24 cellular contexts compared by ENCODE assay signal in the genomic region with DNA sequence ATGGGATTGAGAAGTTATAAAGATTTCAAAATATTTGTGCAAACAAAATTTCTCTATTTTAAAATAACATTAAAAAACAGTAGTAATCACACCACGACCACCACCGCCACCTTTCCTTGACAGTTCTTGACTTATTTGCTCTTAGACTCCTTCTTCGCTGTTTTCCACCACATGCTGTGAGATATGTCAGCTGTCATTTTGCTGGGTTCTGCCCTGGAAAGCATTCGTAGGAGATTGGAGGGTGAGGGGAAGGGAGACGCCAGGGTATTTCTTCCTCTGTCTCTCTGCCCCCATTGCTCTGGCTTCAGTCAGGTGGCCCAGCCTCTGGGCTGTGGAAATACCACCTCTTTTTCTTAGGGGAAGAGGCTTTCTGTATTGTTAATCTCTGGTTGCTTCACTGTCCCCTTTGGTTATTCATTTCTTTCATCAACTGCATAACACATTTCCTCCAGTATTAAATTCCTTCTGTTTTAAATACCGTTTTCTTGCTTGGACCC.
DNase-seq lines count a peak whose midpoint lies in the region; FAIRE-seq and TF ChIP-seq lines count a peak whose summit lies in the region.
"Had no signal": no experiment of that assay in that cellular context is flagged by ENCODE, and none has a peak within 500 bp of the region (broad histone marks: within the 10 kb centered on the region; RNA-seq: fewer than 3 reads in every experiment).

No MANE protein-coding gene starts in this region.

- DNase-seq in H7 = peak; percentile 5
- no peak for DNase-seq in H1 (ENCODE audit: low read depth in 1 of 2, low spot score in 2 of 2)
- no peak for DNase-seq in neural progenitor cell (ENCODE audit: low spot score)
- DNase-seq in retina = peak; percentile 30
- DNase-seq in UCSD-AML1 (lab: John Stamatoyannopoulos, UW; ENCODE audit: unreplicated experiment) = no peak
- DNase-seq in GF-D8 (lab: John Stamatoyannopoulos, UW) = no peak
- DNase-seq in COLO829 (ENCODE audit: low spot score) = no peak
- DNase-seq: 8988T; ACHN; AML-193; BE2C; Calu3; CD4-positive, alpha-beta T cell; CD8-positive, alpha-beta memory T cell; COR-L47; DMS53; DMS79 treated with DMSO at 0.1 percent for 48 hours; GM23248; HCEC 1CT had no signal

- H3K9ac ChIP-seq in H1 (replicated peaks in 1 of 4; ENCODE audit: extremely low read depth in 1 of 4, low read depth in 3 of 4, low read length in 3 of 4) (no peak overlapping the region), neural progenitor cell (no peak overlapping the region)
- H3K9ac ChIP-seq: BLaER1 treated with 17β-estradiol and CSF1 and Interleukin-3, amounts not matched to agents 10 nM and 100 nM; GM23248 had no signal

- peaks cover 13% of the 10 kb centered on the region for H3K4me1 Mint-ChIP-seq in neural progenitor cell
- H3K4me1 Mint-ChIP-seq: CD14-positive monocyte; CD8-positive, alpha-beta memory T cell had no signal

- no peak overlapping the region for H2BK120ac ChIP-seq in H1 (replicated peaks; ENCODE audit: low read depth, low read length)

- no peak overlapping the region for H3K4me3 Mint-ChIP-seq in neural progenitor cell
- H3K4me3 Mint-ChIP-seq: CD14-positive monocyte; CD4-positive, alpha-beta T cell; CD8-positive, alpha-beta memory T cell had no signal

- peak overlapping the region; percentile 1 for H3K27ac Mint-ChIP-seq in neural progenitor cell
- H3K27ac Mint-ChIP-seq: CD4-positive, alpha-beta T cell; CD8-positive, alpha-beta memory T cell had no signal

- H2BK15ac ChIP-seq in H1 (ENCODE audit: low read length) = no peak overlapping the region

- peaks cover 5% of the 10 kb centered on the region for H3K36me3 Mint-ChIP-seq in neural progenitor cell
- H3K36me3 Mint-ChIP-seq: CD14-positive monocyte; CD8-positive, alpha-beta memory T cell had no signal

- H3K4me2 ChIP-seq in H1 (ENCODE audit: insufficient read depth in 1 of 2, low read depth in 2 of 2, low read length in 2 of 2) (no peak overlapping the region), neural progenitor cell (no peak overlapping the region)
- H3K4me2 ChIP-seq: A549; BLaER1 treated with 17β-estradiol and CSF1 and Interleukin-3, amounts not matched to agents 10 nM and 100 nM had no signal

- H3K27me3 ChIP-seq in H7 (ENCODE audit: control insufficient read depth, insufficient read depth, low read length) (no peaks in the 10 kb centered on the region), H1 (replicated peaks in 1 of 4; ENCODE audit: control insufficient read depth in 3 of 4, extremely low read depth in 1 of 4, insufficient read depth in 3 of 4, low read length in 3 of 4) (no peaks in the 10 kb centered on the region), neural progenitor cell (no peaks in the 10 kb centered on the region)
- H3K27me3 ChIP-seq: BE2C; BLaER1 treated with 17β-estradiol and CSF1 and Interleukin-3, amounts not matched to agents 10 nM and 100 nM had no signal

- H3K4ac ChIP-seq in H1 (replicated peaks; ENCODE audit: insufficient read length, low read depth, low read length) = no peak overlapping the region

- CTCF ChIA-PET in H1 (lab: Charles Lee; ENCODE audit: partially characterized antibody) = no interaction called here

- TF ChIP-seq POLR2A in H1 (IDR thresholded peaks at IDR 0.05; ENCODE audit: control extremely low read depth in 1 of 2, low read depth in 2 of 2, low read length in 2 of 2) = no peak

- no peaks in the 10 kb centered on the region for H3K23me2 ChIP-seq in H1 (ENCODE audit: low read depth, low read length)

- H3K36me3 ChIP-seq in H7 (replicated peaks; ENCODE audit: control insufficient read depth, insufficient read depth, low read length) = no peaks in the 10 kb centered on the region
- no peaks in the 10 kb centered on the region for H3K36me3 ChIP-seq in H1 (ENCODE audit: control insufficient read depth in 2 of 4, insufficient read depth in 4 of 4, low read length in 3 of 4)
- H3K36me3 ChIP-seq in neural progenitor cell = no peaks in the 10 kb centered on the region
- H3K36me3 ChIP-seq: BE2C; BLaER1 treated with 17β-estradiol and CSF1 and Interleukin-3, amounts not matched to agents 10 nM and 100 nM had no signal

- H2AK5ac ChIP-seq in H1 (ENCODE audit: low read depth, low read length) = no peak overlapping the region

- POLR2A ChIA-PET in H1 (lab: Charles Lee; ENCODE audit: partially characterized antibody) = no interaction called here

- no peaks in the 10 kb centered on the region for H4K20me1 ChIP-seq in H1 (replicated peaks in 1 of 2; ENCODE audit: control insufficient read depth in 1 of 2, insufficient read depth in 2 of 2, low read length in 2 of 2)
- H4K20me1 ChIP-seq in neural progenitor cell (ENCODE audit: low read depth) = no peaks in the 10 kb centered on the region
- H4K20me1 ChIP-seq: BLaER1 treated with 17β-estradiol and CSF1 and Interleukin-3, amounts not matched to agents 10 nM and 100 nM had no signal

- H3K14ac ChIP-seq in H1 (ENCODE audit: insufficient read length) = no peak overlapping the region

- H3K79me2 ChIP-seq in H1 (ENCODE audit: control insufficient read depth in 1 of 2, insufficient read depth in 2 of 2, low read length in 2 of 2) (no peaks in the 10 kb centered on the region), neural progenitor cell (ENCODE audit: low read depth) (no peaks in the 10 kb centered on the region)

- WGBS in H1 (ENCODE audit: extremely low coverage in 1 of 2, insufficient coverage in 1 of 2, insufficient read length in 1 of 2, insufficient replicate concordance in 2 of 2, low coverage in 1 of 2, low lambda C conversion rate in 2 of 2, missing lambda C conversion rate in 1 of 2), 2 experiments = 75% methylated on average over 6 of the region's 6 CpGs; no CpG with 5 or more reads in 1 of the 2 experiments

- no peak overlapping the region for H3K56ac ChIP-seq in H1 (replicated peaks; ENCODE audit: insufficient read length, low read depth, low read length)

- no peak overlapping the region for H4K8ac ChIP-seq in H1 (ENCODE audit: extremely low read depth, insufficient read depth, low read length)

- 0 out of 2 replicates have a peak overlapping the region, but pooled peaks have one; percentile 6 for H2AFZ ChIP-seq in H1 (ENCODE audit: low read length)
- peak overlapping the region; percentile 48 for H2AFZ ChIP-seq in neural progenitor cell (replicated peaks)
- H2AFZ ChIP-seq: GM23248 had no signal

- H3K27me3 Mint-ChIP-seq in neural progenitor cell (ENCODE audit: insufficient read depth, low read depth) = no peaks in the 10 kb centered on the region

- H4K91ac ChIP-seq in H1 (replicated peaks; ENCODE audit: insufficient read length, low read length) = no peak overlapping the region

- H3K4me1 ChIP-seq in H1 (replicated peaks in 1 of 4; ENCODE audit: control insufficient read depth in 3 of 4, insufficient read depth in 4 of 4, low read length in 3 of 4) (peaks cover 0 to 7% (median 3%) of the 10 kb centered on the region in 4 experiments; a peak in 3 of 7 replicates), neural progenitor cell (peaks cover 16% of the 10 kb centered on the region)
- H3K4me1 ChIP-seq: A549; BE2C; BLaER1 treated with 17β-estradiol and CSF1 and Interleukin-3, amounts not matched to agents 10 nM and 100 nM had no signal

- no peak overlapping the region for H2BK20ac ChIP-seq in H1 (ENCODE audit: low read length)

- no peak for TF ChIP-seq CTCF in H1 (IDR thresholded peaks at IDR 0.05; ENCODE audit: control extremely low read depth in 1 of 3, insufficient read depth in 1 of 3, low read depth in 1 of 3, low read length in 3 of 3)
- no peak for TF ChIP-seq CTCF in neural progenitor cell (IDR thresholded peaks at IDR 0.05)

- H3K79me1 ChIP-seq in H1 (ENCODE audit: low read depth, low read length) = no peaks in the 10 kb centered on the region

- FAIRE-seq in H1 (lab: Jason Lieb, UNC) = peak; percentile 45
- FAIRE-seq: A549, GM12892, H54 had no signal

- H3K9me3 ChIP-seq in H1 (ENCODE audit: insufficient read depth in 2 of 2, low read depth in 1 of 2, low read length in 1 of 2) (no peaks in the 10 kb centered on the region), neural progenitor cell (ENCODE audit: low read depth) (no peaks in the 10 kb centered on the region)
- H3K9me3 ChIP-seq: A549; BE2C; BLaER1 treated with 17β-estradiol and CSF1 and Interleukin-3, amounts not matched to agents 10 nM and 100 nM had no signal

- H3K9me3 Mint-ChIP-seq in neural progenitor cell = peaks cover 9% of the 10 kb centered on the region
- H3K9me3 Mint-ChIP-seq: CD4-positive, alpha-beta T cell; CD8-positive, alpha-beta memory T cell had no signal

- no peak for TF ChIP-seq RAD21 in H1 (IDR thresholded peaks at IDR 0.05 in 1 of 2, conservative IDR thresholded peaks at IDR 0.05 in 1 of 2; ENCODE audit: low read depth in 2 of 2, low read length in 2 of 2)

- no peak for TF ChIP-seq EP300 in H1 (IDR thresholded peaks at IDR 0.05; ENCODE audit: borderline replicate concordance in 1 of 2, low read depth in 2 of 2, low read length in 2 of 2)

- no peak overlapping the region for H2BK12ac ChIP-seq in H1 (ENCODE audit: low read depth, low read length)

- no peak overlapping the region for H2BK5ac ChIP-seq in H1 (ENCODE audit: low read depth, low read length)

- H3K4me3 ChIP-seq in H7 (ENCODE audit: insufficient read depth, low read depth, low read length) = no peak overlapping the region
- H3K4me3 ChIP-seq in H1 (ENCODE audit: extremely low read depth in 1 of 4, insufficient read depth in 2 of 4, low read depth in 3 of 4, low read length in 4 of 4) = no peak overlapping the region
- no peak overlapping the region for H3K4me3 ChIP-seq in neural progenitor cell
- H3K4me3 ChIP-seq: A549; BLaER1 treated with 17β-estradiol and CSF1 and Interleukin-3, amounts not matched to agents 10 nM and 100 nM; GM23248 had no signal

- H3K27ac ChIP-seq in H1 (ENCODE audit: low read depth, low read length) = no peak overlapping the region
- H3K27ac ChIP-seq in neural progenitor cell = no peak overlapping the region
- H3K27ac ChIP-seq: A549; BLaER1 treated with 17β-estradiol and CSF1 and Interleukin-3, amounts not matched to agents 10 nM and 100 nM; GM23248 had no signal

- peaks cover 7% of the 10 kb centered on the region for H3F3A ChIP-seq in neural progenitor cell (ENCODE audit: low read depth)

- H3K18ac ChIP-seq in H1 (ENCODE audit: extremely low read depth, low read length) = no peak overlapping the region

- no peak overlapping the region for H4K5ac ChIP-seq in H1 (ENCODE audit: insufficient read length, low read depth, low read length)

- H3K23ac ChIP-seq in H1 (ENCODE audit: insufficient read length) = no peak overlapping the region

TF ChIP-seq in H1, 55 proteins besides CTCF, POLR2A, EP300 and RAD21:
- TF ChIP-seq MAFK (IDR thresholded peaks at IDR 0.05; ENCODE audit: low read depth, low read length) (no peak), E2F6 (IDR thresholded peaks at IDR 0.05) (no peak), CEBPB (IDR thresholded peaks at IDR 0.05; ENCODE audit: low read depth, low read length) (0 out of 2 replicates have a peak, but pooled peaks have one; percentile 10), RFX5 (IDR thresholded peaks at IDR 0.05; ENCODE audit: borderline replicate concordance, low read depth, low read length) (no peak)

Comparison
In these comparisons a context has a peak if more than half of its experiments do, and no peak if none do; other contexts are left out.
1. DNase-seq: peak in H7 (single experiment) and retina (single experiment); none in H1 (0 of 2), neural progenitor cell (single experiment), UCSD-AML1 (single experiment), GF-D8 (single experiment) and COLO829 (single experiment).